1 cellular context compared by ENCODE assay signal in genomic region chr7:4712371-4713182, GRCh38.
TF ChIP-seq lines count a peak whose summit lies in the region.

No MANE protein-coding gene starts in this region.

TF ChIP-seq in GM12878, 131 proteins besides CTCF, POLR2A, EP300 and RAD21 (continued from another document):
- no peak for TF ChIP-seq SKIL (IDR thresholded peaks at IDR 0.05; ENCODE audit: low read depth, poor library complexity, severe bottlenecking)
- TF ChIP-seq ATF2 (IDR thresholded peaks at IDR 0.05; ENCODE audit: low read length) = peak; percentile 45; the same call in 1 of the 2 replicates
- no peak for TF ChIP-seq ZBTB33 (IDR thresholded peaks at IDR 0.05)
- no peak for TF ChIP-seq HDAC2 (IDR thresholded peaks at IDR 0.05)
- no peak for TF ChIP-seq CUX1 (IDR thresholded peaks at IDR 0.05; ENCODE audit: insufficient replicate concordance, low read depth, low read length)
- peak; percentile 18; the same call in 1 of the 2 replicates for TF ChIP-seq CREM (IDR thresholded peaks at IDR 0.05; ENCODE audit: low read depth)
- no peak for TF ChIP-seq RAD51 (IDR thresholded peaks at IDR 0.05)
- TF ChIP-seq YY1 (IDR thresholded peaks at IDR 0.05; ENCODE audit: low read depth, low read length) = no peak
- TF ChIP-seq JUND (IDR thresholded peaks at IDR 0.05; ENCODE audit: low read depth, low read length) = no peak
- TF ChIP-seq MYC (IDR thresholded peaks at IDR 0.05; ENCODE audit: insufficient read depth, insufficient read length, insufficient replicate concordance, low read length, severe bottlenecking) = no peak
- peak; percentile 22; the same call in 1 of the 2 replicates for TF ChIP-seq ATF7 (IDR thresholded peaks at IDR 0.05; ENCODE audit: low read depth)
- no peak for TF ChIP-seq ETV6 (conservative IDR thresholded peaks at IDR 0.05 in 1 of 2, IDR thresholded peaks at IDR 0.05 in 1 of 2; ENCODE audit: borderline replicate concordance in 1 of 2, low read depth in 1 of 2)
- TF ChIP-seq PKNOX1 (IDR thresholded peaks at IDR 0.05) = no peak
- no peak for TF ChIP-seq ZBTB40 (IDR thresholded peaks at IDR 0.05; ENCODE audit: borderline replicate concordance)
- TF ChIP-seq NR2C1 (IDR thresholded peaks at IDR 0.05) = no peak
- TF ChIP-seq RB1 (IDR thresholded peaks at IDR 0.05; ENCODE audit: borderline replicate concordance) = no peak
- TF ChIP-seq CBFB (IDR thresholded peaks at IDR 0.05; ENCODE audit: low read depth) = no peak
- no peak for TF ChIP-seq KLF5 (IDR thresholded peaks at IDR 0.05; ENCODE audit: partially characterized antibody)
